8 cellular contexts compared by ENCODE assay signal in genomic region chr5:25544652-25545249, GRCh38.
DNase-seq lines count a peak whose midpoint lies in the region; ATAC-seq, FAIRE-seq and TF ChIP-seq lines count a peak whose summit lies in the region.

No MANE protein-coding gene starts in this region.

- H3K27ac ChIP-seq in testis = no peak overlapping the region
- H3K27ac ChIP-seq in transverse colon = no peak overlapping the region

- in situ Hi-C loops in transverse colon (cut with MboI; ENCODE audit: low pct_ligation_motif_present in 1 of 4, low pct_unique_long_range_greater_than_20kb in 1 of 4, low sequenced_read_pairs in 3 of 4) = no loop called here

- no peak for DNase-seq in GM12864 (ENCODE audit: low read depth)
- peak; percentile 11 for DNase-seq in HK-2 (ENCODE audit: unreplicated experiment)
- DNase-seq in RCC 7860 (ENCODE audit: low spot score) = peak; percentile 31
- no peak for DNase-seq in fibroblast of villous mesenchyme (ENCODE audit: low read depth)
- peak; percentile 57 for DNase-seq in testis
- DNase-seq in transverse colon = no peak
- no peak for DNase-seq in epidermal melanocyte (ENCODE audit: insufficient read length, low spot score)

- intact Hi-C loops in testis (cut with DNase I; ENCODE audit: low total_unique reads) (no loop called here), transverse colon (cut with DNase I; ENCODE audit: low total_unique reads) (no loop called here)

- WGBS in testis, 2 donors = 17 to 24% methylated on average over 6 of the region's 6 CpGs
- WGBS in transverse colon (ENCODE audit: low coverage in 1 of 2), 2 donors = 31 to 45% methylated on average over 4 to 6 of the region's 6 CpGs

- H3K4me1 ChIP-seq in testis (no peaks in the 10 kb centered on the region), transverse colon (no peaks in the 10 kb centered on the region)

- H3K36me3 ChIP-seq in testis (ENCODE audit: low read depth, missing control alignments) = peaks cover 3% of the 10 kb centered on the region
- H3K36me3 ChIP-seq in transverse colon = no peaks in the 10 kb centered on the region

- H3K9me3 ChIP-seq in testis = no peaks in the 10 kb centered on the region
- H3K9me3 ChIP-seq in transverse colon = peaks cover 0 to 3% of the 10 kb centered on the region in 2 donors

- H3K4me3 ChIP-seq in GM12864 (ENCODE audit: low read depth, low read length) = no peak overlapping the region
- H3K4me3 ChIP-seq in fibroblast of villous mesenchyme (ENCODE audit: low read depth, low read length) = no peak overlapping the region
- no peak overlapping the region for H3K4me3 ChIP-seq in testis
- H3K4me3 ChIP-seq in transverse colon = no peak overlapping the region

- TF ChIP-seq POLR2A in testis (IDR thresholded peaks at IDR 0.05) (no peak), transverse colon (IDR thresholded peaks at IDR 0.05) (no peak)

- peak; percentile 69 for FAIRE-seq in RCC 7860 (lab: Jason Lieb, UNC)

- no peak for TF ChIP-seq EP300 in transverse colon (IDR thresholded peaks at IDR 0.05; ENCODE audit: low read depth)

- H3K27me3 ChIP-seq in testis (no peaks in the 10 kb centered on the region), transverse colon (no peaks in the 10 kb centered on the region)

- TF ChIP-seq CTCF in GM12864 (IDR thresholded peaks at IDR 0.05; ENCODE audit: low read depth, low read length, missing control alignments) = peak; percentile 45
- peak; percentile 17 for TF ChIP-seq CTCF in fibroblast of villous mesenchyme (IDR thresholded peaks at IDR 0.05; ENCODE audit: insufficient read depth, low read depth, low read length)
- TF ChIP-seq CTCF in testis (IDR thresholded peaks at IDR 0.05) = peak in 2 of 3 experiments; percentile 26 to 48
- peak in 1 of 5 experiments; percentile 22 for TF ChIP-seq CTCF in transverse colon (IDR thresholded peaks at IDR 0.05)

- no peak for ATAC-seq in HG02981 (IDR thresholded peaks at IDR 0.05; ENCODE audit: unreplicated experiment)

Comparison
In these comparisons a context has a peak if more than half of its experiments do, and no peak if none do; other contexts are left out.
1. DNase-seq: peak in HK-2 (single experiment), RCC 7860 (single experiment) and testis (single experiment); none in GM12864 (single experiment), fibroblast of villous mesenchyme (single experiment), transverse colon (single experiment) and epidermal melanocyte (single experiment).